11 cellular contexts compared by ENCODE assay signal in the genomic region with DNA sequence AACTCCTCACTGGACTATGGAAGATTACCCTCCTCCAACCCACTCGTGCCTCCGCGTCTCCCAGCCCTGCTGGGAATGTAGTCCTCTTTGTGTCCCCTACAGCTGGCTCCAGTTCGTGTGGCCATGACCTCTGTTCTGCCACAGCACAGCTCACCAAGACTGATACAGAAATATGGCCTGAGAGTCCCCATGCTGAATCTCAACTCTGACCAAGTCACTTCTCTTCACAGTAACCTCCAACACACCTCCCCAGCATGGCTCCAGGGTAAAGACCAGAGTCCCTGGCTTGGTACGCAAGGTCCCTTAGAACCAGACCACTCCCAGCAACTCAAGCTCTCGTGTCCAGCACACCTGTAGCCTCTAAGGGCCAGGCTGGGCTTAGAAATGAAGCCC. TPM values are rescaled to one million over a fixed set of nuclear protein-coding genes. Genes with fewer than 3 reads are reported as not detected.
A peak's percentile ranks its signal among the peaks of the same experiment; 100 is the strongest.
DNase-seq lines count a peak whose midpoint lies in the region; ATAC-seq and TF ChIP-seq lines count a peak whose summit lies in the region.
"Had no signal": no experiment of that assay in that cellular context is flagged by ENCODE, and none has a peak within 500 bp of the region (broad histone marks: within the 10 kb centered on the region; RNA-seq: fewer than 3 reads in every experiment).

No MANE protein-coding gene starts in this region.

- no peak overlapping the region for H3K4me2 ChIP-seq in PC-3 (ENCODE audit: low read length)

- H3K9me2 ChIP-seq in PC-3 (replicated peaks; ENCODE audit: low read length): no peaks in the 10 kb centered on the region

- H4K20me1 ChIP-seq in PC-3 (ENCODE audit: low read length): no peaks in the 10 kb centered on the region

- TF ChIP-seq CTCF in PC-3 (conservative IDR thresholded peaks at IDR 0.05; ENCODE audit: low read depth, low read length) (no peak), foreskin keratinocyte (conservative IDR thresholded peaks at IDR 0.05) (no peak), ovary (IDR thresholded peaks at IDR 0.05) (no peak)

- no peak for TF ChIP-seq EP300 in ovary (IDR thresholded peaks at IDR 0.05)

- CTCF ChIA-PET in PC-3 (lab: Charles Lee): interaction anchor here (0.9 kb wide), 1 partner anchor 13 kb away, joined by 26 read pairs; no protein-coding TSS in a partner anchor

- peaks cover 35% of the 10 kb centered on the region for H3K36me3 ChIP-seq in PC-3 (ENCODE audit: low read depth, low read length)
- no peaks in the 10 kb centered on the region for H3K36me3 ChIP-seq in ovary
- peaks cover 22% of the 10 kb centered on the region for H3K36me3 ChIP-seq in SJCRH30

- BruUV-seq in PC-3 (replicated peaks; lab: Mats Ljungman, UMichigan): no TSS peak

- ATAC-seq in PC-3 (no peak), foreskin keratinocyte (no peak), GM21825 (IDR thresholded peaks at IDR 0.05; ENCODE audit: unreplicated experiment) (no peak)

- H3F3A ChIP-seq in PC-3 (ENCODE audit: low read length, unreplicated experiment): no peaks in the 10 kb centered on the region

- no peaks in the 10 kb centered on the region for H3K79me2 ChIP-seq in PC-3 (ENCODE audit: low read length)

- intact Hi-C loops in PC-3 (cut with micrococcal nuclease): loop anchor here (5.0 kb wide), 1 partner anchor 40 kb away; a partner anchor contains a TSS
- intact Hi-C loops in ovary (cut with DNase I): no loop called here

- DNase-seq in 8988T (peak; percentile 10), PC-3 (no peak), foreskin keratinocyte (no peak), ovary (no peak), SJCRH30 (no peak), NCI-H69 (lab: John Stamatoyannopoulos, UW) (no peak)
- no peak for DNase-seq in effector CD8-positive, alpha-beta T cell (lab: John Stamatoyannopoulos, UW)
- DNase-seq: activated gamma-delta T cell, dorsolateral prefrontal cortex had no signal

- no peak overlapping the region for H2AFZ ChIP-seq in PC-3 (ENCODE audit: low read length)

- H3K4me3 ChIP-seq in PC-3 (ENCODE audit: low read length) (no peak overlapping the region), ovary (no peak overlapping the region), SJCRH30 (no peak overlapping the region)
- H3K4me3 ChIP-seq: dorsolateral prefrontal cortex had no signal

- peaks cover 67% of the 10 kb centered on the region for H3K4me1 ChIP-seq in PC-3 (ENCODE audit: insufficient read depth, low read length)
- H3K4me1 ChIP-seq in foreskin keratinocyte: peaks cover 22% of the 10 kb centered on the region
- peaks cover 30% of the 10 kb centered on the region for H3K4me1 ChIP-seq in ovary (ENCODE audit: insufficient read depth)
- H3K4me1 ChIP-seq in SJCRH30: peaks cover 40% of the 10 kb centered on the region

- POLR2A ChIA-PET in PC-3 (lab: Charles Lee; ENCODE audit: unreplicated experiment): no interaction called here

- H3K9me3 ChIP-seq in PC-3 (ENCODE audit: low read length) (no peaks in the 10 kb centered on the region), ovary (no peaks in the 10 kb centered on the region), SJCRH30 (replicated peaks) (no peaks in the 10 kb centered on the region)

- H3K27ac ChIP-seq in PC-3 (ENCODE audit: low read length) (peak overlapping the region; percentile 89), foreskin keratinocyte (peak overlapping the region; percentile 95), ovary (peak overlapping the region; percentile 73 to 74), SJCRH30 (no peak overlapping the region)

- no peaks in the 10 kb centered on the region for H3K27me3 ChIP-seq in PC-3 (ENCODE audit: low read length)
- no peaks in the 10 kb centered on the region for H3K27me3 ChIP-seq in foreskin keratinocyte
- no peaks in the 10 kb centered on the region for H3K27me3 ChIP-seq in ovary
- H3K27me3 ChIP-seq in SJCRH30: no peaks in the 10 kb centered on the region

- 82 to 86% (median 85%) methylated on average over 6 of the region's 6 CpGs for WGBS in ovary, 3 donors

- no peak for TF ChIP-seq POLR2A in ovary (IDR thresholded peaks at IDR 0.05)

- no peak overlapping the region for H3K9ac ChIP-seq in PC-3 (ENCODE audit: low read length)

RNA-seq across cellular contexts. Expression of a gene that starts 2.3 kb away (rescaled TPM):
- 7.9 and 10.6 TPM in 2 replicates for total RNA-seq in PC-3 (2014; rRNA removed)
- total RNA-seq in foreskin keratinocyte: 306 and 607 TPM in 2 replicates
- polyA plus RNA-seq in foreskin keratinocyte: 306 and 665 TPM in 2 replicates
- 10 to 100 TPM in 1 of 7 donors, 1 to 10 TPM in 6; 5.1 to 13.1 (median 8.3) TPM for total RNA-seq in ovary
- 10 to 100 TPM in 1 of 2 donors, 1 to 10 TPM in 1; 1.1 to 18.4 TPM for polyA plus RNA-seq in ovary
- 1.5 and 2.0 TPM in 2 replicates for total RNA-seq in SJCRH30 (2014; rRNA removed; shearing (Covaris generic))

RNA-seq across cellular contexts. Expression of a gene that starts 12.0 kb away (rescaled TPM):
- total RNA-seq in PC-3 (2014; rRNA removed) (575 and 622 TPM in 2 replicates), foreskin keratinocyte (400 and 414 TPM in 2 replicates), ovary (100 to 1,000 TPM; 102 to 153 (median 113) TPM)
- polyA plus RNA-seq in foreskin keratinocyte (369 and 377 TPM in 2 replicates), ovary (100 to 1,000 TPM; 118 to 141 TPM)
- 137 and 162 TPM in 2 replicates for total RNA-seq in SJCRH30 (2014; rRNA removed; shearing (Covaris generic))

RNA-seq across cellular contexts. Expression of a gene that starts 24.2 kb away (rescaled TPM):
- total RNA-seq in PC-3 (2014; rRNA removed) (not detected in 2 replicates), foreskin keratinocyte (0.25 TPM in 1 of 2 replicates, not detected in the other), ovary (not detected)
- polyA plus RNA-seq in foreskin keratinocyte (0.08 TPM in 1 of 2 replicates, not detected in the other), ovary (not detected)
- total RNA-seq in SJCRH30 (2014; rRNA removed; shearing (Covaris generic)): not detected in 2 replicates
- total RNA-seq: dorsolateral prefrontal cortex, RPMI7951 had no signal

RNA-seq across cellular contexts. Expression of a gene that starts 33.8 kb away (rescaled TPM):
- total RNA-seq in PC-3 (2014; rRNA removed) (0.81 and 0.91 TPM in 2 replicates), foreskin keratinocyte (18.8 and 35.4 TPM in 2 replicates), ovary (under 1 TPM in 3 of 7 donors, not detected in 4; 0.18 to 0.22 (median 0.20) TPM)
- polyA plus RNA-seq in foreskin keratinocyte (18.9 and 26.5 TPM in 2 replicates), ovary (under 1 TPM in 1 of 2 donors, not detected in 1; 0.18 TPM)
- total RNA-seq in SJCRH30 (2014; rRNA removed; shearing (Covaris generic)): 0.14 TPM in 1 of 2 replicates, not detected in the other

RNA-seq across cellular contexts. Expression of a gene that starts 37.9 kb away (rescaled TPM):
- total RNA-seq in PC-3 (2014; rRNA removed): 38.1 and 44.9 TPM in 2 replicates
- 34.5 and 42.9 TPM in 2 replicates for total RNA-seq in foreskin keratinocyte
- 32.1 and 34.2 TPM in 2 replicates for polyA plus RNA-seq in foreskin keratinocyte
- 10 to 100 TPM in 4 of 7 donors, 1 to 10 TPM in 3; 7.9 to 19.1 (median 10.5) TPM for total RNA-seq in ovary
- polyA plus RNA-seq in ovary: 10 to 100 TPM in 1 of 2 donors, 1 to 10 TPM in 1; 8.7 to 14.5 TPM
- 14.8 and 18.9 TPM in 2 replicates for total RNA-seq in SJCRH30 (2014; rRNA removed; shearing (Covaris generic))

Comparison
In these comparisons a context has a peak if more than half of its experiments do, and no peak if none do; other contexts are left out.
1. RNA of a gene that starts 2.3 kb away (total RNA-seq): 306 to 607 TPM in foreskin keratinocyte; 5.1 to 13.1 TPM in ovary, 7.9 to 10.6 TPM in PC-3 and 1.5 to 2.0 TPM in SJCRH30; every median in the first group is over 10 times any median in the second.